In the genomic region with DNA sequence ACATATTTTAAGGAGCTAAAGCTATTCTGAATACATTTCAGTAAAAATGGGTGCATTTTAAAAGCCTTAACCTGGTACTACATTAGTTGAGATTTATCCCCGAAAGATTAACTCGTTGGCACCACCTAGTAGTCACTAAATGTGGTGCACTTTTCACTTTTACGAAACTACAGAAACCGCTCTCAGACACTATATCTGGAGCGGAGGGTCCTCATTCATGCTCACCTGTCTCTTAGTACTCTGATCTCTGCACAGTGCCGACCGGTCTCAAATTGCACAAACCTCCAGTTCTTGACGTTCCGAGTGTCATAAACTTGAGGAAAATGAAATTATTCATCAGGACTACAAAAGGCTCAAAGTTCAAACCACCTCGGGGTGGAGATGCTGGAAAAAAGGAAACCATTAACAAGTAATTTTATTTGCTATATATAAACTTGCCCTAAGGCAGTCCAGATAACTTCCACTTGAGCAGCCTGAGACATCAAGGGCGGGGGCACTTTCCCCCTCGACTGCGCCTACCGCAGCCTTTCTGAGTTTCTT, we compare ENCODE assay signal across 8 cellular contexts. TPM values are rescaled to one million over a fixed set of nuclear protein-coding genes. Genes with fewer than 3 reads are reported as not detected.
DNase-seq lines count a peak whose midpoint lies in the region; ATAC-seq and TF ChIP-seq lines count a peak whose summit lies in the region.

No MANE protein-coding gene starts in this region.

- H3K4me3 Mint-ChIP-seq in activated T-helper 1 cell treated with anti-CD3 and anti-CD28 coated beads, Interleukin-12 subunit alpha, Interleukin-12 subunit beta, Interleukin-2, Interleukin-4 antibody, amounts not matched to agents 30 ng/mL and 10 ng/mL and 1 ng/mL, durations not matched to agents 14 hours and 24 hours and 36 hours = peak overlapping the region; percentile 100
- H3K4me3 Mint-ChIP-seq in neural crest cell = peak overlapping the region; percentile 94

- H3K27me3 ChIP-seq in foreskin keratinocyte = no peaks in the 10 kb centered on the region

- H3K4me1 ChIP-seq in foreskin keratinocyte = no peaks in the 10 kb centered on the region

- intact Hi-C loops in Right ventricle myocardium inferior (cut with DNase I) = loop anchor here (2.0 to 10.0 kb wide), 3 partner anchors 68 to 395 kb away; no protein-coding TSS in a partner anchor
- intact Hi-C loops in cardiac septum (cut with DNase I) = loop anchor here (2.0 to 10.0 kb wide), 5 partner anchors 32 to 482 kb away; a partner anchor contains a TSS
- intact Hi-C loops in activated T-helper 1 cell treated with anti-CD3 and anti-CD28 coated beads, Interleukin-12 subunit alpha, Interleukin-12 subunit beta, Interleukin-2, Interleukin-4 antibody, amounts not matched to agents 30 ng/mL and 10 ng/mL and 1 ng/mL, durations not matched to agents 14 hours and 24 hours and 36 hours (cut with micrococcal nuclease) = loop anchor here (1.0 to 2.0 kb wide), 7 partner anchors 67 to 532 kb away; a partner anchor contains a TSS

- TF ChIP-seq CTCF in foreskin keratinocyte (conservative IDR thresholded peaks at IDR 0.05) (peak; percentile 81), neural crest cell (conservative IDR thresholded peaks at IDR 0.05) (peak; percentile 78)

- H3K27ac ChIP-seq in foreskin keratinocyte = peak overlapping the region; percentile 89

- no peaks in the 10 kb centered on the region for H3K27me3 Mint-ChIP-seq in activated T-helper 1 cell treated with anti-CD3 and anti-CD28 coated beads, Interleukin-12 subunit alpha, Interleukin-12 subunit beta, Interleukin-2, Interleukin-4 antibody, amounts not matched to agents 30 ng/mL and 10 ng/mL and 1 ng/mL, durations not matched to agents 14 hours and 24 hours and 36 hours (ENCODE audit: insufficient read depth)
- no peaks in the 10 kb centered on the region for H3K27me3 Mint-ChIP-seq in neural crest cell (ENCODE audit: low read depth)

- H3K36me3 Mint-ChIP-seq in activated T-helper 1 cell treated with anti-CD3 and anti-CD28 coated beads, Interleukin-12 subunit alpha, Interleukin-12 subunit beta, Interleukin-2, Interleukin-4 antibody, amounts not matched to agents 30 ng/mL and 10 ng/mL and 1 ng/mL, durations not matched to agents 14 hours and 24 hours and 36 hours (ENCODE audit: low read depth) = peaks cover 12% of the 10 kb centered on the region
- no peaks in the 10 kb centered on the region for H3K36me3 Mint-ChIP-seq in neural crest cell (ENCODE audit: low read depth)

- ATAC-seq in Right ventricle myocardium inferior (peak; percentile 29), HG02885 (IDR thresholded peaks at IDR 0.05; ENCODE audit: poor library complexity, unreplicated experiment) (peak; percentile 13), foreskin keratinocyte (peak; percentile 41)

- H3K4me1 Mint-ChIP-seq in activated T-helper 1 cell treated with anti-CD3 and anti-CD28 coated beads, Interleukin-12 subunit alpha, Interleukin-12 subunit beta, Interleukin-2, Interleukin-4 antibody, amounts not matched to agents 30 ng/mL and 10 ng/mL and 1 ng/mL, durations not matched to agents 14 hours and 24 hours and 36 hours (ENCODE audit: low read depth) = peaks cover 12% of the 10 kb centered on the region
- peaks cover 13% of the 10 kb centered on the region for H3K4me1 Mint-ChIP-seq in neural crest cell

- DNase-seq in Right ventricle myocardium inferior (ENCODE audit: missing footprints) (no peak), cardiac septum (ENCODE audit: low spot score) (no peak), NCI-H446 treated with DMSO at 0.1 percent for 48 hours (lab: John Stamatoyannopoulos, UW) (peak; percentile 49), foreskin keratinocyte (peak; percentile 35 to 60), neural crest cell (ENCODE audit: low read depth, low spot score) (peak; percentile 6), NCI-H2107 (lab: John Stamatoyannopoulos, UW) (no peak)
- peak; percentile 2 for DNase-seq in activated T-helper 1 cell treated with anti-CD3 and anti-CD28 coated beads, Interleukin-12 subunit alpha, Interleukin-12 subunit beta, Interleukin-2, Interleukin-4 antibody, amounts not matched to agents 30 ng/mL and 10 ng/mL and 1 ng/mL, durations not matched to agents 14 hours and 24 hours and 36 hours (ENCODE audit: low spot score)

- H3K9me3 Mint-ChIP-seq in activated T-helper 1 cell treated with anti-CD3 and anti-CD28 coated beads, Interleukin-12 subunit alpha, Interleukin-12 subunit beta, Interleukin-2, Interleukin-4 antibody, amounts not matched to agents 30 ng/mL and 10 ng/mL and 1 ng/mL, durations not matched to agents 14 hours and 24 hours and 36 hours = no peaks in the 10 kb centered on the region
- no peaks in the 10 kb centered on the region for H3K9me3 Mint-ChIP-seq in neural crest cell

- peak overlapping the region; percentile 97 for H3K27ac Mint-ChIP-seq in activated T-helper 1 cell treated with anti-CD3 and anti-CD28 coated beads, Interleukin-12 subunit alpha, Interleukin-12 subunit beta, Interleukin-2, Interleukin-4 antibody, amounts not matched to agents 30 ng/mL and 10 ng/mL and 1 ng/mL, durations not matched to agents 14 hours and 24 hours and 36 hours
- peak overlapping the region; percentile 97 for H3K27ac Mint-ChIP-seq in neural crest cell (ENCODE audit: unreplicated experiment)

RNA-seq across cellular contexts. Expression of a gene that starts 0.7 kb away (rescaled TPM):
- total RNA-seq in Right ventricle myocardium inferior = 41.8 TPM
- 29.7 TPM for total RNA-seq in cardiac septum
- total RNA-seq in activated T-helper 1 cell treated with anti-CD3 and anti-CD28 coated beads, Interleukin-12 subunit alpha, Interleukin-12 subunit beta, Interleukin-2, Interleukin-4 antibody, amounts not matched to agents 30 ng/mL and 10 ng/mL and 1 ng/mL, durations not matched to agents 14 hours and 24 hours and 36 hours = 29.9 and 35.9 TPM in 2 replicates
- 34.9 and 35.8 TPM in 2 replicates for total RNA-seq in foreskin keratinocyte
- polyA plus RNA-seq in foreskin keratinocyte = 23.6 and 26.4 TPM in 2 replicates
- total RNA-seq in neural crest cell = 35.3 and 39.6 TPM in 2 replicates

RNA-seq across cellular contexts. Expression of a gene that starts 0.8 kb away (rescaled TPM):
- 19.3 TPM for total RNA-seq in Right ventricle myocardium inferior
- total RNA-seq in cardiac septum = 18.5 TPM
- total RNA-seq in activated T-helper 1 cell treated with anti-CD3 and anti-CD28 coated beads, Interleukin-12 subunit alpha, Interleukin-12 subunit beta, Interleukin-2, Interleukin-4 antibody, amounts not matched to agents 30 ng/mL and 10 ng/mL and 1 ng/mL, durations not matched to agents 14 hours and 24 hours and 36 hours = 5.0 and 5.8 TPM in 2 replicates
- total RNA-seq in foreskin keratinocyte = 9.1 and 10.0 TPM in 2 replicates
- 6.7 and 7.8 TPM in 2 replicates for polyA plus RNA-seq in foreskin keratinocyte
- 8.8 and 9.6 TPM in 2 replicates for total RNA-seq in neural crest cell

RNA-seq across cellular contexts. Expression of a gene that starts 32.4 kb away (rescaled TPM):
- 50.6 TPM for total RNA-seq in Right ventricle myocardium inferior
- 19.3 TPM for total RNA-seq in cardiac septum
- 5.6 and 5.9 TPM in 2 replicates for total RNA-seq in activated T-helper 1 cell treated with anti-CD3 and anti-CD28 coated beads, Interleukin-12 subunit alpha, Interleukin-12 subunit beta, Interleukin-2, Interleukin-4 antibody, amounts not matched to agents 30 ng/mL and 10 ng/mL and 1 ng/mL, durations not matched to agents 14 hours and 24 hours and 36 hours
- total RNA-seq in foreskin keratinocyte = 136 and 150 TPM in 2 replicates
- 163 and 183 TPM in 2 replicates for polyA plus RNA-seq in foreskin keratinocyte
- 74.8 and 75.5 TPM in 2 replicates for total RNA-seq in neural crest cell

RNA-seq across cellular contexts. Expression of a gene that starts 54.6 kb away (rescaled TPM):
- 39.3 TPM for total RNA-seq in Right ventricle myocardium inferior
- total RNA-seq in cardiac septum = 7.4 TPM
- not detected in 2 replicates for total RNA-seq in activated T-helper 1 cell treated with anti-CD3 and anti-CD28 coated beads, Interleukin-12 subunit alpha, Interleukin-12 subunit beta, Interleukin-2, Interleukin-4 antibody, amounts not matched to agents 30 ng/mL and 10 ng/mL and 1 ng/mL, durations not matched to agents 14 hours and 24 hours and 36 hours
- total RNA-seq in foreskin keratinocyte = 3.6 and 6.7 TPM in 2 replicates
- polyA plus RNA-seq in foreskin keratinocyte = 7.0 and 11.3 TPM in 2 replicates
- not detected in 2 replicates for total RNA-seq in neural crest cell

Comparison
In these comparisons a context has a peak if more than half of its experiments do, and no peak if none do; other contexts are left out.
1. DNase-seq: peak in NCI-H446 treated with DMSO at 0.1 percent for 48 hours (single experiment), activated T-helper 1 cell treated with anti-CD3 and anti-CD28 coated beads, Interleukin-12 subunit alpha, Interleukin-12 subunit beta, Interleukin-2, Interleukin-4 antibody, amounts not matched to agents 30 ng/mL and 10 ng/mL and 1 ng/mL, durations not matched to agents 14 hours and 24 hours and 36 hours (single experiment), foreskin keratinocyte (2 of 2) and neural crest cell (single experiment); none in Right ventricle myocardium inferior (single experiment), cardiac septum (single experiment) and NCI-H2107 (single experiment).
2. Peak in every context shown above with its lines, with median percentiles within 50 percentile points of each other: ATAC-seq.